In the genomic region with DNA sequence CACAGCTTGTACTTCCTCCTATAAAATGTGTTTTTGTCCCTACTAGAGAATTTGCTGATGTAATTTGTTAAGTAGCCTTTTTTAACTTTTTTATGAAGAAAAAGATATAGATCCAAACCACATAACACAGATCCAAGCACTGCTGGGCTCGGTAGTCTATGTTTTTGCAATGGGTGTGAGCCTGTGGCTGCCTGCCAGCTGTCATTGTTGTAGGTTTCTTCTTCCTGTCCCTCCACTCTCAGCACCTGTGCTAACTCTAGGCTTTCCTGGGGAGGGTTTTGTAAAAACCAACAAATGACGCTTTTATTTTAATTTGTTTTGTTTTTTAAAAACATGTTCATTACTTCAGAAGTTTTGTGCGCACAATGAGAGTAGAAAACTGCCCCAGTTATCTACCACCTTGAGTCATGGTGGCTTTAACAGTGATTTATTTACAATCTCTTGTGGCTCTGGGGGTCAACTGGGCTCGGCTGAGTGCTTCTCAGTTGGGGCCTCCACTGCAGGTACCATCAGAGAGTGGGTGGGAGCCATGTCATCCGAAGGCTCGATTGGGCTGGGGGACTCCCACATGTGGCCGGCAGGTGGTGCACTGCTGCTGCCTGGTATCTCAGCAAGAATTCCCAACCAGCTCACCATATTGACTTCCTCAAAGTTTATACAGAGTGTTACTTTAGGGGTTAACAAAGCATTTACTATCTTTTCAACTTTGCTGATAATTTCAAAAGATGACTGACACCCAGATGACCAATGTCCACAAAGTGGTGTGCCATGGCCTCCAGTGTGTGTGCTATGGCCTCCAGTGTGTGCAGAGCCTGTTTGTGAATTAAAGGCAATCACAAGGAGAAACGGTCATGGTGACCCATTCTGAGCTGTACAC, we compare ENCODE assay signal across 14 cellular contexts. TPM values are rescaled to one million over a fixed set of nuclear protein-coding genes. Genes with fewer than 3 reads are reported as not detected.
A peak's percentile ranks its signal among the peaks of the same experiment; 100 is the strongest.
DNase-seq lines count a peak whose midpoint lies in the region; ATAC-seq and TF ChIP-seq lines count a peak whose summit lies in the region.
"Had no signal": no experiment of that assay in that cellular context is flagged by ENCODE, and none has a peak within 500 bp of the region (broad histone marks: within the 10 kb centered on the region; RNA-seq: fewer than 3 reads in every experiment).

No MANE protein-coding gene starts in this region.

- H3K4me3 Mint-ChIP-seq in endodermal cell, result no peak overlapping the region

- ATAC-seq in activated CD4-positive, CD25-positive, alpha-beta regulatory T cell treated with anti-CD3 and anti-CD28 coated beads, Interleukin-2, amount 50 U/mL, for 24 hours, result peak; percentile 25 to 36
- no peak for ATAC-seq in GM18907 (IDR thresholded peaks at IDR 0.05; ENCODE audit: unreplicated experiment)

- H3K27me3 Mint-ChIP-seq in endodermal cell (ENCODE audit: insufficient read depth), result no peaks in the 10 kb centered on the region

- H3K4me3 ChIP-seq in HEK293 (ENCODE audit: low read depth, low read length), result no peak overlapping the region
- H3K4me3 ChIP-seq in esophagus squamous epithelium, result no peak overlapping the region
- H3K4me3 ChIP-seq in endodermal cell (ENCODE audit: low read length), result no peak overlapping the region

- H3K27me3 ChIP-seq in esophagus squamous epithelium (peaks cover 0 to 29% (median 0%) of the 10 kb centered on the region in 4 donors), endodermal cell (ENCODE audit: control insufficient read depth, insufficient read depth, low read length, poor library complexity, severe bottlenecking) (no peaks in the 10 kb centered on the region)

- no peak overlapping the region for H3K27ac Mint-ChIP-seq in endodermal cell

- TF ChIP-seq CTCF in HEK293 (tag by site-specific recombination; IDR thresholded peaks at IDR 0.05) (no peak), esophagus squamous epithelium (IDR thresholded peaks at IDR 0.05) (no peak), endodermal cell (conservative IDR thresholded peaks at IDR 0.05) (no peak)

- no peaks in the 10 kb centered on the region for H3K36me3 Mint-ChIP-seq in endodermal cell (ENCODE audit: low read depth)

- 55 to 68% methylated on average over 7 to 8 of the region's 8 CpGs for WGBS in esophagus squamous epithelium, 2 donors
- WGBS in endodermal cell (ENCODE audit: insufficient coverage in 1 of 2, insufficient read length in 1 of 2), 2 experiments, result 84 to 93% methylated on average over 4 to 8 of the region's 8 CpGs

- no peak overlapping the region for H3K27ac ChIP-seq in HEK293 (ENCODE audit: extremely low read depth, low read depth, low read length)
- H3K27ac ChIP-seq in esophagus squamous epithelium, result peak overlapping the region in 2 of 4 donors; percentile 3 to 39
- H3K27ac ChIP-seq in endodermal cell (ENCODE audit: low read depth, low read length), result no peak overlapping the region
- H3K27ac ChIP-seq: HL-60 had no signal

- POLR2A ChIA-PET in HEK293 (lab: Yijun Ruan, JAX), result no interaction called here

- no peak for DNase-seq in activated CD4-positive, CD25-positive, alpha-beta regulatory T cell treated with anti-CD3 and anti-CD28 coated beads, Interleukin-2, amount 50 U/mL, for 72 hours
- DNase-seq in T-helper 9 cell, result peak; percentile 62
- DNase-seq in mucosa of gallbladder (ENCODE audit: low spot score), result peak; percentile 46
- no peak for DNase-seq in esophagus squamous epithelium (lab: John Stamatoyannopoulos, UW)
- no peak for DNase-seq in endodermal cell
- DNase-seq: cortex of kidney, midbrain, NCI-H187, SIG-M5 had no signal

- H3K4me1 ChIP-seq in HEK293 (ENCODE audit: control insufficient read depth, insufficient read depth, low read length) (no peaks in the 10 kb centered on the region), esophagus squamous epithelium (peaks cover 0 to 15% (median 0%) of the 10 kb centered on the region in 3 donors), endodermal cell (ENCODE audit: control insufficient read depth, insufficient read depth, low read length) (no peaks in the 10 kb centered on the region)

- no peak overlapping the region for H3K9ac ChIP-seq in endodermal cell (ENCODE audit: extremely low read depth, low read length, poor library complexity, severe bottlenecking)

- CTCF ChIA-PET in HEK293 (lab: Yijun Ruan, JAX), result interaction anchor here (0.6 to 0.9 kb wide), 3 partner anchors 345 to 1230 kb away, joined by 3 to 4 read pairs (median 3); no protein-coding TSS in a partner anchor

- no peaks in the 10 kb centered on the region for H3K9me3 ChIP-seq in HEK293 (ENCODE audit: control insufficient read depth, insufficient read depth, low read depth, low read length)
- no peaks in the 10 kb centered on the region for H3K9me3 ChIP-seq in esophagus squamous epithelium
- peaks cover 3% of the 10 kb centered on the region for H3K9me3 ChIP-seq in endodermal cell (ENCODE audit: control insufficient read depth, low read length)

- no peaks in the 10 kb centered on the region for H3K36me3 ChIP-seq in HEK293 (ENCODE audit: control insufficient read depth in 2 of 2, insufficient read depth in 1 of 2, low read length in 2 of 2)
- H3K36me3 ChIP-seq in esophagus squamous epithelium, result no peaks in the 10 kb centered on the region
- no peaks in the 10 kb centered on the region for H3K36me3 ChIP-seq in endodermal cell (ENCODE audit: control insufficient read depth, insufficient read depth, low read length)

- TF ChIP-seq POLR2A in esophagus squamous epithelium (IDR thresholded peaks at IDR 0.05), result no peak

- H3K4me1 Mint-ChIP-seq in endodermal cell, result peaks cover 8% of the 10 kb centered on the region

- intact Hi-C loops in esophagus squamous epithelium (cut with DNase I), result no loop called here

- H3K9me3 Mint-ChIP-seq in endodermal cell, result peaks cover 13% of the 10 kb centered on the region

TF ChIP-seq in HEK293, 187 proteins besides CTCF, POLR2A, EP300 and RAD21:
- peak; percentile 31 for TF ChIP-seq SETDB1 (IDR thresholded peaks at IDR 0.05; ENCODE audit: insufficient read length, low read length)
- no peak for TF ChIP-seq ZNF311 (tag by site-specific recombination; IDR thresholded peaks at IDR 0.05; ENCODE audit: borderline replicate concordance)

RNA-seq across cellular contexts. Expression of a gene that starts 3.0 kb away (rescaled TPM):
- total RNA-seq in mucosa of gallbladder, result 1.3 TPM
- 1 to 10 TPM in 1 of 4 donors, under 1 TPM in 2, not detected in 1; 0.23 to 2.4 (median 0.57) TPM for total RNA-seq in esophagus squamous epithelium
- total RNA-seq in endodermal cell, result not detected
- polyA plus RNA-seq in endodermal cell (2013, experiment 1 of 2), result not detected
- not detected for polyA plus RNA-seq in endodermal cell (2013, experiment 2 of 2)

RNA-seq across cellular contexts. Expression of a gene that starts 37.9 kb away (rescaled TPM):
- total RNA-seq in mucosa of gallbladder (not detected), esophagus squamous epithelium (not detected), endodermal cell (not detected)
- polyA plus RNA-seq in endodermal cell (2013, experiment 1 of 2), result not detected
- not detected for polyA plus RNA-seq in endodermal cell (2013, experiment 2 of 2)
- total RNA-seq: skeletal muscle tissue had no signal

Comparison
In these comparisons a context has a peak if more than half of its experiments do, and no peak if none do; other contexts are left out.
1. DNase-seq: peak in T-helper 9 cell (single experiment) and mucosa of gallbladder (single experiment); none in activated CD4-positive, CD25-positive, alpha-beta regulatory T cell treated with anti-CD3 and anti-CD28 coated beads, Interleukin-2, amount 50 U/mL, for 72 hours (single experiment), esophagus squamous epithelium (single experiment) and endodermal cell (single experiment).